Comparison of ENCODE assay signal across 33 cellular contexts in the genomic region with DNA sequence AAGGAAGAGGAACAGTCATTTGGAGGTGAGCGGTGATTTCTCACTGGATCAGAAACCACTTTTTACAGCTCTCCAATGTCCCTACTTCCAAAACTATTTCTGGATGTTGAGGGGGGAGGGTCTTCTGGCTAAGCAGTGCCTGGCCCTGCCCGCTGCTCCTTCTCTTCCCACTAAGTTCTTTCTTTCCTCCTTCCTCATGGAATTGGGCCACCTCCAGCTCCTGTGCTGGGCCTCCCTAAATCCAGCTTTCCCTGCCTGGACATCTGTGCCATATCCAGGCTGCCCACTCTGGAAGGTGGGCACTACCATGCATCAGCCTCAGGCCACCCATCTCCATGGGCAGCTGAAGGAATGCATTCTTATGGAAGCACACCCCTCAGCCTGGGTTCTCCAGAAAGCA. TPM values are rescaled to one million over a fixed set of nuclear protein-coding genes. Genes with fewer than 3 reads are reported as not detected.
"Had no signal": no experiment of that assay in that cellular context is flagged by ENCODE, and none has a peak within 500 bp of the region (broad histone marks: within the 10 kb centered on the region; RNA-seq: fewer than 3 reads in every experiment).

No MANE protein-coding gene starts in this region.

- DNase-seq: activated CD4-positive, alpha-beta T cell treated with anti-CD3 and anti-CD28 coated beads, Interleukin-2, amount 10 ng/mL, durations not matched to agents 24 days and 14 days; activated CD4-positive, alpha-beta T cell treated with anti-CD3 and anti-CD28 coated beads, Interleukin-2, amount 50 U/mL, for 4 hours; activated gamma-delta T cell; activated naive CD4-positive, alpha-beta T cell treated with anti-CD3 and anti-CD28 coated beads for 36 hours; activated naive CD8-positive, alpha-beta T cell treated with anti-CD3 and anti-CD28 coated beads, Interleukin-2, amount 50 U/mL, for 24 hours; activated T-cell treated with anti-CD3 and anti-CD28 coated beads, Interleukin-2, amount 50 U/mL, for 1 hour; anterior cingulate cortex; brain microvascular endothelial cell; MM.1S; MV-4-11; NCI-H1092; NCI-H1417; NCI-H146; NCI-H187; NCI-H2029 treated with DMSO at 0.1 percent for 48 hours; NCI-H2107; NCI-H2171; NCI-H510A; NCI-H526; NCI-H748 treated with DMSO at 0.1 percent for 48 hours; NK-92 treated with Interleukin-12 subunit alpha and Interleukin-12 subunit beta, amount 100 ng/mL, for 24 hours; Right ventricle myocardium superior; SW 1271; T-helper 2 cell; T1000; WERI-Rb-1 had no signal

- H3K36me3 ChIP-seq: brain microvascular endothelial cell, cardiac muscle cell, WERI-Rb-1 had no signal

- H3K9me3 Mint-ChIP-seq: activated CD4-positive, alpha-beta T cell treated with anti-CD3 and anti-CD28 coated beads, Interleukin-2, amount 10 ng/mL, durations not matched to agents 24 days and 14 days; activated CD8-positive, alpha-beta T cell treated with anti-CD3 and anti-CD28 coated beads for 36 hours; activated naive CD4-positive, alpha-beta T cell treated with anti-CD3 and anti-CD28 coated beads for 36 hours; activated naive CD8-positive, alpha-beta T cell treated with anti-CD3 and anti-CD28 coated beads, Interleukin-2, amount 50 U/mL, for 24 hours; activated T-cell treated with anti-CD3 and anti-CD28 coated beads, Interleukin-2, amount 50 U/mL, for 72 hours; activated T-helper 2 cell treated with anti-CD3 and anti-CD28 coated beads, Interferon-gamma antibody, Interleukin-2, Interleukin-4, amounts not matched to agents 10 μg/mL and 5 μg/mL and 100 μg/mL, durations not matched to agents 14 hours and 24 hours and 36 hours; central memory CD8-positive, alpha-beta T cell had no signal

- H3K27ac ChIP-seq: brain microvascular endothelial cell, cardiac muscle cell, KMS-11, WERI-Rb-1 had no signal

- H3K27ac Mint-ChIP-seq: activated CD4-positive, alpha-beta T cell treated with anti-CD3 and anti-CD28 coated beads, Interleukin-2, amount 10 ng/mL, durations not matched to agents 24 days and 14 days; activated CD8-positive, alpha-beta T cell treated with anti-CD3 and anti-CD28 coated beads for 36 hours; activated naive CD4-positive, alpha-beta T cell treated with anti-CD3 and anti-CD28 coated beads for 36 hours; activated naive CD8-positive, alpha-beta T cell; activated naive CD8-positive, alpha-beta T cell treated with anti-CD3 and anti-CD28 coated beads, Interleukin-2, amount 50 U/mL, for 24 hours; activated T-cell treated with anti-CD3 and anti-CD28 coated beads, Interleukin-2, amount 50 U/mL, for 72 hours had no signal

- H3K4me3 ChIP-seq: cardiac muscle cell had no signal

- H3K9ac ChIP-seq: KMS-11 had no signal

- H3K4me3 Mint-ChIP-seq: activated CD4-positive, alpha-beta T cell treated with anti-CD3 and anti-CD28 coated beads, Interleukin-2, amount 10 ng/mL, durations not matched to agents 24 days and 14 days; activated CD8-positive, alpha-beta T cell treated with anti-CD3 and anti-CD28 coated beads for 36 hours; activated naive CD4-positive, alpha-beta T cell treated with anti-CD3 and anti-CD28 coated beads for 36 hours; activated naive CD8-positive, alpha-beta T cell; activated naive CD8-positive, alpha-beta T cell treated with anti-CD3 and anti-CD28 coated beads, Interleukin-2, amount 50 U/mL, for 24 hours; activated T-cell treated with anti-CD3 and anti-CD28 coated beads, Interleukin-2, amount 50 U/mL, for 72 hours; central memory CD8-positive, alpha-beta T cell had no signal

- H3K27me3 ChIP-seq: brain microvascular endothelial cell, cardiac muscle cell had no signal

- H3K36me3 Mint-ChIP-seq: activated naive CD8-positive, alpha-beta T cell had no signal

- H3K4me1 Mint-ChIP-seq: activated CD4-positive, alpha-beta T cell treated with anti-CD3 and anti-CD28 coated beads, Interleukin-2, amount 10 ng/mL, durations not matched to agents 24 days and 14 days had no signal

- H3K27me3 Mint-ChIP-seq: activated CD4-positive, alpha-beta T cell treated with anti-CD3 and anti-CD28 coated beads, Interleukin-2, amount 10 ng/mL, durations not matched to agents 24 days and 14 days; activated CD8-positive, alpha-beta T cell treated with anti-CD3 and anti-CD28 coated beads for 36 hours; activated naive CD8-positive, alpha-beta T cell treated with anti-CD3 and anti-CD28 coated beads, Interleukin-2, amount 50 U/mL, for 24 hours had no signal

- H3K4me2 ChIP-seq: KMS-11 had no signal

RNA-seq across cellular contexts. Expression of a gene that starts 11.5 kb away (rescaled TPM):
- total RNA-seq: cardiac muscle cell, Right ventricle myocardium superior had no signal
